ENCODE assay signal across 8 cellular contexts in the genomic region with DNA sequence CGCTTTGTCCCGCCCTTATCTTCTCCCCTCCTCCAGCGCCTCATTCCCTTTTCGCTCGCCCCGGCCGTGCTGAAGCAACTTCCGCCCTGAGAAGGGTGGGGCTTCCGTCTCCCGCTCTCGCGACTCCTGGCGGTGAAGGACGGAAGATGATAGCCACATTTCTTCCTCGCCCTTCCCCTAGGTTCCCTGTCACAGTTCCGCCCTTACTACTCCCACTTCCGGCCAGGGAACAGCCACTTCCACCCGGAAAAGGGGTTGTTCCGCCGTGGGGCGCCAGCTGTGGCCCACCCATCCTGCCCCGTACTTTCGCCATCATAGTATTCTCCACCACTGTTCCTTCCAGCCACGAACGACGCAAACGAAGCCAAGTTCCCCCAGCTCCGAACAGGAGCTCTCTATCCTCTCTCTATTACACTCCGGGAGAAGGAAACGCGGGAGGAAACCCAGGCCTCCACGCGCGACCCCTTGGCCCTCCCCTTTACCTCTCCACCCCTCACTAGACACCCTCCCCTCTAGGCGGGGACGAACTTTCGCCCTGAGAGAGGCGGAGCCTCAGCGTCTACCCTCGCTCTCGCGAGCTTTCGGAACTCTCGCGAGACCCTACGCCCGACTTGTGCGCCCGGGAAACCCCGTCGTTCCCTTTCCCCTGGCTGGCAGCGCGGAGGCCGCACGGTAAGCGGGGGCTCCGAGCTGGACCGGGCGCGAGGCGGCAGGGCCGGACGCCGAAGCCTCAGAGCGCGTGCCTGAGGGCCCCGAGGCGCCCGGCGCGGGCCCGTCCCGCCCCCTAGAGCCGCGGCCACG. TPM values are rescaled to one million over a fixed set of nuclear protein-coding genes. Genes with fewer than 3 reads are reported as not detected.
DNase-seq lines count a peak whose midpoint lies in the region; ATAC-seq, FAIRE-seq and TF ChIP-seq lines count a peak whose summit lies in the region.

A gene (plus strand): TSS at position 638 of the 801 bp plus-strand sequence. CDS start 520 bp downstream, outside the sequence.

- peak; percentile 97 for TF ChIP-seq POLR2A in GM19193 (IDR thresholded peaks at IDR 0.05; ENCODE audit: extremely low read depth, insufficient read depth, insufficient read length)

- H3K9me1 ChIP-seq in keratinocyte (ENCODE audit: control insufficient read depth, extremely low read depth, insufficient read depth, low read length), result peaks cover 2% of the 10 kb centered on the region

- peak; percentile 82 for ATAC-seq in HG03439 (IDR thresholded peaks at IDR 0.05; ENCODE audit: unreplicated experiment)

- TF ChIP-seq CTCF in BE2C (IDR thresholded peaks at IDR 0.05; ENCODE audit: low read depth, low read length) (peak; percentile 60), keratinocyte (optimal IDR thresholded peaks at IDR 0.05 in 1 of 3, IDR thresholded peaks at IDR 0.05 in 1 of 3, conservative IDR thresholded peaks at IDR 0.05 in 1 of 3; ENCODE audit: extremely low read depth in 1 of 3, insufficient read depth in 2 of 3, low read length in 3 of 3) (peak in 1 of 3 experiments; percentile 60)

- H3K4me2 ChIP-seq in keratinocyte (ENCODE audit: control insufficient read depth, extremely low read depth, insufficient read depth, low read depth, low read length), result peak within 1 kb of the TSS; percentile 100

- H3K27me3 ChIP-seq in BE2C (peaks cover 29% of the 10 kb centered on the region), keratinocyte (ENCODE audit: control insufficient read depth, extremely low read depth, insufficient read depth, low read length) (no peaks in the 10 kb centered on the region)

- H4K20me1 ChIP-seq in keratinocyte (ENCODE audit: control insufficient read depth, extremely low read depth, insufficient read depth, low read length), result peaks cover 25% of the 10 kb centered on the region

- H3K36me3 ChIP-seq in BE2C (peaks cover 47% of the 10 kb centered on the region), keratinocyte (ENCODE audit: control insufficient read depth in 2 of 2, extremely low read depth in 1 of 2, insufficient read depth in 2 of 2, low read length in 2 of 2) (peaks cover 30 to 41% of the 10 kb centered on the region in 2 experiments)

- peak within 1 kb of the TSS; percentile 99 for H3K9ac ChIP-seq in keratinocyte (ENCODE audit: control insufficient read depth, extremely low read depth, insufficient read depth, low read length)

- H3K79me2 ChIP-seq in keratinocyte (ENCODE audit: control insufficient read depth, insufficient read depth, low read length), result peaks cover 47% of the 10 kb centered on the region

- no peaks in the 10 kb centered on the region for H3K9me3 ChIP-seq in BE2C
- no peaks in the 10 kb centered on the region for H3K9me3 ChIP-seq in keratinocyte (ENCODE audit: control insufficient read depth, low read depth, low read length)

- peak within 1 kb of the TSS; percentile 94 for H3K27ac ChIP-seq in keratinocyte (ENCODE audit: control insufficient read depth, insufficient read depth, low read length)

- H3K4me3 ChIP-seq in BE2C (ENCODE audit: low read depth, low read length) (peak within 1 kb of the TSS; percentile 91), keratinocyte (ENCODE audit: control insufficient read depth in 2 of 3, extremely low read depth in 1 of 3, insufficient read depth in 2 of 3, low read depth in 1 of 3, low read length in 3 of 3) (peak within 1 kb of the TSS; percentile 93 to 99 (median 97))

- H2AFZ ChIP-seq in keratinocyte (ENCODE audit: control insufficient read depth, low read length), result peak within 1 kb of the TSS; percentile 93

- dilution Hi-C loops in keratinocyte (cut with MboI; ENCODE audit: extremely low pct_ligation_motif_present, low sequenced_read_pairs), result no loop called here

- H3K4me1 ChIP-seq in BE2C (no peaks in the 10 kb centered on the region; the same call in 1 of the 2 replicates), keratinocyte (ENCODE audit: control insufficient read depth, extremely low read depth, insufficient read depth, low read length) (peaks cover 28% of the 10 kb centered on the region)

- DNase-seq in BE2C (peak; percentile 98), NCI-H510A (lab: John Stamatoyannopoulos, UW) (peak; percentile 95), cerebellum (ENCODE audit: low spot score) (peak; percentile 98), keratinocyte (ENCODE audit: low read depth, low spot score) (peak; percentile 93)
- DNase-seq in activated CD4-positive, alpha-beta T cell treated with anti-CD3 and anti-CD28 coated beads for 1 hour, result peak; percentile 97
- DNase-seq in stimulated activated CD4-positive, alpha-beta T cell treated with anti-CD3 and anti-CD28 coated beads, Interleukin-15, amount 100 ng/mL, for 1 hour (ENCODE audit: low read depth in 1 of 2, low spot score in 1 of 2), result peak; percentile 97

- FAIRE-seq in keratinocyte (lab: Jason Lieb, UNC), result peak; percentile 77

RNA-seq across cellular contexts. Expression of the gene that starts here (rescaled TPM):
- polyA plus RNA-seq in BE2C (2012; ENCODE audit: insufficient read depth, insufficient read length, low read depth), result 1,584 TPM
- total RNA-seq in cerebellum, result 229 TPM
- 2,269 to 3,039 TPM (median 2,290 TPM) in 3 replicates for polyA plus RNA-seq in keratinocyte
- 2,634 TPM for polyA plus RNA-seq in keratinocyte (2011; ENCODE audit: low read depth)
- 1,701 and 3,217 TPM in 2 replicates for polyA plus RNA-seq in keratinocyte (2011; cell fraction: cytosol; rRNA removed)
- polyA plus RNA-seq in keratinocyte (2011; cell fraction: nucleus; rRNA removed), result 839 and 966 TPM in 2 replicates
- 3,070 and 4,128 TPM in 2 replicates for polyA plus RNA-seq in keratinocyte (2012; ENCODE audit: low replicate concordance)
- polyA minus RNA-seq in keratinocyte, result 521 to 1,294 TPM (median 616 TPM) in 3 replicates
- polyA minus RNA-seq in keratinocyte (2011; cell fraction: cytosol; rRNA and poly(A)+ RNA removed), result 2,551 TPM
- polyA minus RNA-seq in keratinocyte (2011; cell fraction: nucleus; rRNA and poly(A)+ RNA removed), result 250 and 319 TPM in 2 replicates

Comparison
In these comparisons a context has a peak if more than half of its experiments do, and no peak if none do; other contexts are left out.
1. Peak in every context shown above with its lines: DNase-seq, ATAC-seq, H3K4me3 ChIP-seq and H3K27ac ChIP-seq.